ENCODE assay signal across 1 cellular context in the genomic region with DNA sequence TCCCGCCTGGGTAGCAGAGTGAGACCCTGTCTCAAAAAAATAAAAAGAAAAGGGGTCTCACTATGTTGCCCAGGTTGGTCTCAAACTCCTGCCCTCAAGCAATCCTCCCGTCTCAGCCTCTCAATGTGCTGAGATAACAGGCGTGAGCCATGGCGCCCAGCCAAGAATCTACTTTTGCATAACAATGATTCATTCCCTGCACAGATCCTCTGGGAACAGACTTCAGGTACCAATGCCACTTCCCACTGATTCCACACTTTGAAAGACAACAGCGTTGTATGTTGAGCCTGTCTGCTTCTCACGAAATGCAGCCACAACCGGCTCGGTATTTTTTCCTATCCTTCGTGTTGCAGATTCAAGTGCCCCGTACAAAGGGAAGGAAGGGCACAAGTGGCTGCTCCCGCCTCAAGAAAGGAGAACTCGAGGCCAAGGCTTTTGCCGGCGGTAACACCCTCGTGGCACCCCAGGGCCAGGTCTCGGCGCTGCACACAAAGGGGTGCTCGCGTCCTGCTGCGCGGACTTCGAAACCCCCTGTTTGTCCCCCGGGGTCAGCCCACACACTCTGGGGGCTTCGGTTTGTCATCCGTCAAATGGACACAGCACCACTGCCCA.
TF ChIP-seq lines count a peak whose summit lies in the region.

No MANE protein-coding gene starts in this region.

TF ChIP-seq in SK-N-SH, 30 proteins besides CTCF, POLR2A, EP300 and RAD21 (continued from another document):
- TF ChIP-seq CHD2 (IDR thresholded peaks at IDR 0.05; ENCODE audit: low read length, partially characterized antibody), result no peak
- TF ChIP-seq FOSL2 (IDR thresholded peaks at IDR 0.05; ENCODE audit: borderline replicate concordance, low read depth), result peak; percentile 67; the same call in 1 of the 2 replicates
- no peak for TF ChIP-seq ELF1 (IDR thresholded peaks at IDR 0.05)
- TF ChIP-seq, protein P1, sequence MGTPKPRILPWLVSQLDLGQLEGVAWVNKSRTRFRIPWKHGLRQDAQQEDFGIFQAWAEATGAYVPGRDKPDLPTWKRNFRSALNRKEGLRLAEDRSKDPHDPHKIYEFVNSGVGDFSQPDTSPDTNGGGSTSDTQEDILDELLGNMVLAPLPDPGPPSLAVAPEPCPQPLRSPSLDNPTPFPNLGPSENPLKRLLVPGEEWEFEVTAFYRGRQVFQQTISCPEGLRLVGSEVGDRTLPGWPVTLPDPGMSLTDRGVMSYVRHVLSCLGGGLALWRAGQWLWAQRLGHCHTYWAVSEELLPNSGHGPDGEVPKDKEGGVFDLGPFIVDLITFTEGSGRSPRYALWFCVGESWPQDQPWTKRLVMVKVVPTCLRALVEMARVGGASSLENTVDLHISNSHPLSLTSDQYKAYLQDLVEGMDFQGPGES (IDR thresholded peaks at IDR 0.05; ENCODE audit: low read depth, low read length), result no peak
- TF ChIP-seq, protein P2, sequence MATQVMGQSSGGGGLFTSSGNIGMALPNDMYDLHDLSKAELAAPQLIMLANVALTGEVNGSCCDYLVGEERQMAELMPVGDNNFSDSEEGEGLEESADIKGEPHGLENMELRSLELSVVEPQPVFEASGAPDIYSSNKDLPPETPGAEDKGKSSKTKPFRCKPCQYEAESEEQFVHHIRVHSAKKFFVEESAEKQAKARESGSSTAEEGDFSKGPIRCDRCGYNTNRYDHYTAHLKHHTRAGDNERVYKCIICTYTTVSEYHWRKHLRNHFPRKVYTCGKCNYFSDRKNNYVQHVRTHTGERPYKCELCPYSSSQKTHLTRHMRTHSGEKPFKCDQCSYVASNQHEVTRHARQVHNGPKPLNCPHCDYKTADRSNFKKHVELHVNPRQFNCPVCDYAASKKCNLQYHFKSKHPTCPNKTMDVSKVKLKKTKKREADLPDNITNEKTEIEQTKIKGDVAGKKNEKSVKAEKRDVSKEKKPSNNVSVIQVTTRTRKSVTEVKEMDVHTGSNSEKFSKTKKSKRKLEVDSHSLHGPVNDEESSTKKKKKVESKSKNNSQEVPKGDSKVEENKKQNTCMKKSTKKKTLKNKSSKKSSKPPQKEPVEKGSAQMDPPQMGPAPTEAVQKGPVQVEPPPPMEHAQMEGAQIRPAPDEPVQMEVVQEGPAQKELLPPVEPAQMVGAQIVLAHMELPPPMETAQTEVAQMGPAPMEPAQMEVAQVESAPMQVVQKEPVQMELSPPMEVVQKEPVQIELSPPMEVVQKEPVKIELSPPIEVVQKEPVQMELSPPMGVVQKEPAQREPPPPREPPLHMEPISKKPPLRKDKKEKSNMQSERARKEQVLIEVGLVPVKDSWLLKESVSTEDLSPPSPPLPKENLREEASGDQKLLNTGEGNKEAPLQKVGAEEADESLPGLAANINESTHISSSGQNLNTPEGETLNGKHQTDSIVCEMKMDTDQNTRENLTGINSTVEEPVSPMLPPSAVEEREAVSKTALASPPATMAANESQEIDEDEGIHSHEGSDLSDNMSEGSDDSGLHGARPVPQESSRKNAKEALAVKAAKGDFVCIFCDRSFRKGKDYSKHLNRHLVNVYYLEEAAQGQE (IDR thresholded peaks at IDR 0.05; ENCODE audit: low read depth, low read length), result no peak; the same call in 1 of the 2 replicates
- TF ChIP-seq, protein P3, sequence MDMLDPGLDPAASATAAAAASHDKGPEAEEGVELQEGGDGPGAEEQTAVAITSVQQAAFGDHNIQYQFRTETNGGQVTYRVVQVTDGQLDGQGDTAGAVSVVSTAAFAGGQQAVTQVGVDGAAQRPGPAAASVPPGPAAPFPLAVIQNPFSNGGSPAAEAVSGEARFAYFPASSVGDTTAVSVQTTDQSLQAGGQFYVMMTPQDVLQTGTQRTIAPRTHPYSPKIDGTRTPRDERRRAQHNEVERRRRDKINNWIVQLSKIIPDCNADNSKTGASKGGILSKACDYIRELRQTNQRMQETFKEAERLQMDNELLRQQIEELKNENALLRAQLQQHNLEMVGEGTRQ (IDR thresholded peaks at IDR 0.05; ENCODE audit: borderline replicate concordance, low read depth, low read length), result no peak
- TF ChIP-seq TAF1 (IDR thresholded peaks at IDR 0.05; ENCODE audit: borderline replicate concordance, low read depth, low read length), result no peak; the same call in 1 of the 2 replicates
- 0 out of 2 replicates have a peak, but pooled peaks have one; percentile 24 for TF ChIP-seq SIN3A (IDR thresholded peaks at IDR 0.05; ENCODE audit: borderline replicate concordance, low read depth, low read length)
- no peak for TF ChIP-seq TEAD4 (IDR thresholded peaks at IDR 0.05; ENCODE audit: borderline replicate concordance, insufficient read depth)
- no peak for TF ChIP-seq RCOR1 (IDR thresholded peaks at IDR 0.05; ENCODE audit: low read length)
- no peak for TF ChIP-seq FOXJ3 (CRISPR knock-in tag; IDR thresholded peaks at IDR 0.05)
TF ChIP-seq in SK-N-SH: peak in this region for 8.
